Comparison of ENCODE assay signal across 1 cellular context in the genomic region with DNA sequence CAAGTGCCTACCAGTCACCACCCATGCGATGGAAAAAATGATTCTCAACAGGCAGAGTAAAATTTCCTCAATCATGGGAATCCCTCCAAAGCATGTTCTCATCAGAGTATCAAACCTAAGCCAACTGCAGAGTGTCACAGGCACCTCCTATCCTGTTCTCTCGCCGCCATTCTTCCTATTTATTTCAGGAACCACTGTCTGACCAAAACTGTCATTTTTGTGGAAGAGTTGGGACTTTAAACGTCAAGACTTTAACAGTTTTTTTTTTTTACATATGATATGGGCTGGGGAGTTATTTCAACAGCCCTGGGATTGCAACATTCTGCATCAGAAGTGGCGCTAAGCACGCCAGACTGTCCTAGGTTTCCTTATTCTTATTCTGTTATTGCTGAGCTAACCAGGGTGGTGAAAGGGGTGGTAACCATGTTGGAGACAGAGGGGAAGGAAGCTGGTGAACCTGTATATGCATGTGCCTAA.
TF ChIP-seq lines count a peak whose summit lies in the region.

No MANE protein-coding gene starts in this region.

TF ChIP-seq in K562, 482 proteins besides CTCF, POLR2A, EP300 and RAD21:
- TF ChIP-seq CBFA2T3 (IDR thresholded peaks at IDR 0.05) = no peak
- TF ChIP-seq THRAP3 (IDR thresholded peaks at IDR 0.05; ENCODE audit: borderline replicate concordance) = no peak
- no peak for TF ChIP-seq CEBPG (CRISPR knock-in tag; IDR thresholded peaks at IDR 0.05)
- peak in 1 of 2 experiments; percentile 46; a peak in 1 of 4 replicates for TF ChIP-seq CEBPG (tag; conservative IDR thresholded peaks at IDR 0.05 in 1 of 2, IDR thresholded peaks at IDR 0.05 in 1 of 2)
- peak; percentile 73 for TF ChIP-seq CEBPB (tag; IDR thresholded peaks at IDR 0.05)
- TF ChIP-seq ZBTB33 (CRISPR knock-in tag; IDR thresholded peaks at IDR 0.05) = peak; percentile 67; the same call in 1 of the 2 replicates
- no peak for TF ChIP-seq HLTF (IDR thresholded peaks at IDR 0.05)
- TF ChIP-seq JUNB (CRISPR knock-in tag; conservative IDR thresholded peaks at IDR 0.05) = no peak
- TF ChIP-seq HNRNPUL1 (IDR thresholded peaks at IDR 0.05; ENCODE audit: low read length) = no peak
- TF ChIP-seq, protein P1, sequence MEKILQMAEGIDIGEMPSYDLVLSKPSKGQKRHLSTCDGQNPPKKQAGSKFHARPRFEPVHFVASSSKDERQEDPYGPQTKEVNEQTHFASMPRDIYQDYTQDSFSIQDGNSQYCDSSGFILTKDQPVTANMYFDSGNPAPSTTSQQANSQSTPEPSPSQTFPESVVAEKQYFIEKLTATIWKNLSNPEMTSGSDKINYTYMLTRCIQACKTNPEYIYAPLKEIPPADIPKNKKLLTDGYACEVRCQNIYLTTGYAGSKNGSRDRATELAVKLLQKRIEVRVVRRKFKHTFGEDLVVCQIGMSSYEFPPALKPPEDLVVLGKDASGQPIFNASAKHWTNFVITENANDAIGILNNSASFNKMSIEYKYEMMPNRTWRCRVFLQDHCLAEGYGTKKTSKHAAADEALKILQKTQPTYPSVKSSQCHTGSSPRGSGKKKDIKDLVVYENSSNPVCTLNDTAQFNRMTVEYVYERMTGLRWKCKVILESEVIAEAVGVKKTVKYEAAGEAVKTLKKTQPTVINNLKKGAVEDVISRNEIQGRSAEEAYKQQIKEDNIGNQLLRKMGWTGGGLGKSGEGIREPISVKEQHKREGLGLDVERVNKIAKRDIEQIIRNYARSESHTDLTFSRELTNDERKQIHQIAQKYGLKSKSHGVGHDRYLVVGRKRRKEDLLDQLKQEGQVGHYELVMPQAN (IDR thresholded peaks at IDR 0.05; ENCODE audit: borderline replicate concordance) = no peak
- TF ChIP-seq ZNF263 (CRISPR knock-in tag; IDR thresholded peaks at IDR 0.05; ENCODE audit: borderline replicate concordance) = no peak
- TF ChIP-seq RBM34 (IDR thresholded peaks at IDR 0.05; ENCODE audit: borderline replicate concordance, insufficient read depth, low read length) = no peak
- no peak for TF ChIP-seq CC2D1A (IDR thresholded peaks at IDR 0.05)
- no peak for TF ChIP-seq RBM17 (IDR thresholded peaks at IDR 0.05; ENCODE audit: borderline replicate concordance, low read depth, low read length)
